In the genomic region with DNA sequence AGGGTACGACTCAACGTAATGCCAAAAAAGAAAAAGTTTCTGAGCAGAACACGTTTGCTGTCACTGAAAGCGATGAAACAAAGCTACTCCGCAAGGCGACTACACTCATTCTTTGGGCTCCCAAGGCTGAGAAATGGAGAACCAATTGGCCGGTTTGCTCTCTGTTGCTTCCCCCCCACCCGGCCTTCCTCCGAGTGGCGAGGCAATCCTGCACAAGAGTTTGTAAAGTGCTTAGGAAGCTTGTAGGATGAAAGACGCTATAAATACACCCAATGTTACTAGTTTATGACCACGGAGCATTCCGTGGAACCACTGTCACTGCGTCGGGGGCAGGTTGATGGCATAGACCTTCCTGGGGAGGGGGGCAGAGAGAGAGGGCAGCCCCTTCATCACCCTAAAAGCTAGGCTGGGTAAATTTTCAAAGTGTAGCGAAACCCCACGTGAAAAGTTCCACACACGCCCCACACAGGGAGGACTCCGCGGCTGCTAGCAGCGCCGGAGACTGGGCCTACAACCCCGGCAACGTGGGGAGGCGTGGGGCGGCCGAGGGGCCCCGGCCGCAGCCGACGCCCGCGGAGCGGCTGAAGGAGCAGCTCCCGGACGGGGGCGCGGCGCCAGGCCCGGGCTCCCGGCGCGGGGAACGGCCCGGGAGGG, we compare ENCODE assay signal across 8 cellular contexts. TPM values are rescaled to one million over a fixed set of nuclear protein-coding genes. Genes with fewer than 3 reads are reported as not detected.
DNase-seq lines count a peak whose midpoint lies in the region; ATAC-seq and TF ChIP-seq lines count a peak whose summit lies in the region.

No MANE protein-coding gene starts in this region.

- no peaks in the 10 kb centered on the region for H3K9me3 ChIP-seq in Peyer's patch
- H3K9me3 ChIP-seq in iPS-15b (ENCODE audit: control insufficient read depth, insufficient read depth, low read length), result no peaks in the 10 kb centered on the region

- peak overlapping the region; percentile 79 to 96 (median 84) for H3K4me3 ChIP-seq in Peyer's patch
- H3K4me3 ChIP-seq in iPS-15b (ENCODE audit: low read depth, low read length), result peak overlapping the region; percentile 93
- H3K4me3 ChIP-seq in skeletal muscle cell (ENCODE audit: low read depth, low read length), result peak overlapping the region; percentile 97

- DNase-seq in NCI-H1417 (lab: John Stamatoyannopoulos, UW), result peak; percentile 7 to 58 (median 56)
- no peak for DNase-seq in NCI-H1417 treated with DMSO at 0.1 percent for 48 hours (lab: John Stamatoyannopoulos, UW)
- DNase-seq in Peyer's patch, result peak; percentile 56 to 67 (median 58)
- DNase-seq in astrocyte of the hippocampus (ENCODE audit: low read depth, low spot score), result peak; percentile 67
- no peak for DNase-seq in skeletal muscle cell (ENCODE audit: low read depth)

- TF ChIP-seq CTCF in Peyer's patch (IDR thresholded peaks at IDR 0.05), result no peak

- peak; percentile 2 for ATAC-seq in HG02884 (IDR thresholded peaks at IDR 0.05; ENCODE audit: unreplicated experiment)
- no peak for ATAC-seq in GM18520 (IDR thresholded peaks at IDR 0.05; ENCODE audit: unreplicated experiment)

- H3K4me1 ChIP-seq in Peyer's patch (peaks cover 0 to 46% (median 4%) of the 10 kb centered on the region in 4 donors), iPS-15b (ENCODE audit: control insufficient read depth, insufficient read depth, low read length) (peaks cover 13% of the 10 kb centered on the region)

- H3K27ac ChIP-seq in Peyer's patch, result peak overlapping the region; percentile 92 to 99 (median 93)

- H3K27me3 ChIP-seq in Peyer's patch (no peaks in the 10 kb centered on the region), iPS-15b (ENCODE audit: control insufficient read depth, insufficient read depth, low read length) (no peaks in the 10 kb centered on the region)

- H3K9ac ChIP-seq in iPS-15b (ENCODE audit: low read depth, low read length), result peak overlapping the region; percentile 88

- TF ChIP-seq POLR2A in Peyer's patch (IDR thresholded peaks at IDR 0.05), result peak in 1 of 2 donors; percentile 13

- no peaks in the 10 kb centered on the region for H3K36me3 ChIP-seq in Peyer's patch
- no peaks in the 10 kb centered on the region for H3K36me3 ChIP-seq in iPS-15b (ENCODE audit: control insufficient read depth, insufficient read depth, low read length)

RNA-seq across cellular contexts. Expression of a gene that starts 0.9 kb away (rescaled TPM):
- 10 to 100 TPM; 40.5 to 96.6 (median 77.1) TPM for total RNA-seq in Peyer's patch

Comparison
In these comparisons a context has a peak if more than half of its experiments do, and no peak if none do; other contexts are left out.
1. DNase-seq: peak in NCI-H1417 (3 of 3), Peyer's patch (3 of 3) and astrocyte of the hippocampus (single experiment); none in NCI-H1417 treated with DMSO at 0.1 percent for 48 hours (single experiment) and skeletal muscle cell (single experiment).
2. Peak in every context shown above with its lines, with median percentiles within 50 percentile points of each other: H3K4me3 ChIP-seq.